In genomic region chr5:43019293-43019614, GRCh38 we compare ENCODE assay signal across 8 cellular contexts. TPM values are rescaled to one million over a fixed set of nuclear protein-coding genes. Genes with fewer than 3 reads are reported as not detected.
A peak's percentile ranks its signal among the peaks of the same experiment; 100 is the strongest.
DNase-seq lines count a peak whose midpoint lies in the region; ATAC-seq and TF ChIP-seq lines count a peak whose summit lies in the region.

No MANE protein-coding gene starts in this region.

- peak overlapping the region in 2 of 3 donors; percentile 46 to 48 for H3K4me3 ChIP-seq in liver (ENCODE audit: low read depth in 1 of 3, low read length in 3 of 3)
- H3K4me3 ChIP-seq in tibial nerve = peak overlapping the region; percentile 60 to 75 (median 66)

- intact Hi-C loops in activated naive CD4-positive, alpha-beta T cell treated with anti-CD3 and anti-CD28 coated beads for 36 hours (cut with micrococcal nuclease) = loop anchor here (1.0 to 5.0 kb wide), 2 partner anchors 21 to 538 kb away; partner anchors contain the start of genes ANXA2R and PAIP1

- peaks cover 39% of the 10 kb centered on the region for H3K4me1 Mint-ChIP-seq in activated naive CD4-positive, alpha-beta T cell treated with anti-CD3 and anti-CD28 coated beads for 36 hours (ENCODE audit: low read depth)
- H3K4me1 Mint-ChIP-seq in activated naive CD8-positive, alpha-beta T cell treated with anti-CD3 and anti-CD28 coated beads, Interleukin-2, amount 50 U/mL, for 24 hours = peaks cover 41% of the 10 kb centered on the region

- CTCF ChIA-PET in activated naive CD4-positive, alpha-beta T cell treated with anti-CD3 and anti-CD28 coated beads for 36 hours (lab: Charles Lee) = interaction anchor here (0.8 to 9.9 kb wide), 15 partner anchors 10 to 111 kb away, joined by 3 to 144 read pairs (median 11); partner anchors contain the start of genes ANXA2R and ZNF131

- 15% methylated on average over 6 of the region's 6 CpGs for WGBS in liver
- WGBS in tibial nerve, 2 donors = 35 to 37% methylated on average over 6 of the region's 6 CpGs

- no peak for ATAC-seq in activated naive CD8-positive, alpha-beta T cell treated with anti-CD3 and anti-CD28 coated beads, Interleukin-2, amount 50 U/mL, for 24 hours
- no peak for ATAC-seq in GM21717 (IDR thresholded peaks at IDR 0.05; ENCODE audit: unreplicated experiment)

- TF ChIP-seq CTCF in liver (IDR thresholded peaks at IDR 0.05; ENCODE audit: low read depth, low read length, missing input control) = no peak
- TF ChIP-seq CTCF in tibial nerve (IDR thresholded peaks at IDR 0.05) = no peak

- no peaks in the 10 kb centered on the region for H3K27me3 Mint-ChIP-seq in activated naive CD4-positive, alpha-beta T cell treated with anti-CD3 and anti-CD28 coated beads for 36 hours (ENCODE audit: low read depth)
- H3K27me3 Mint-ChIP-seq in activated naive CD8-positive, alpha-beta T cell treated with anti-CD3 and anti-CD28 coated beads, Interleukin-2, amount 50 U/mL, for 24 hours = no peaks in the 10 kb centered on the region

- H3K27ac ChIP-seq in liver (ENCODE audit: low read depth in 1 of 2, low read length in 2 of 2) (peak overlapping the region; percentile 58 to 75), tibial nerve (peak overlapping the region; percentile 95 to 99 (median 96))

- peaks cover 0 to 16% (median 9%) of the 10 kb centered on the region in 4 donors for H3K27me3 ChIP-seq in liver (ENCODE audit: control insufficient read depth in 4 of 4, insufficient read depth in 4 of 4, low read length in 3 of 4)
- H3K27me3 ChIP-seq in tibial nerve = peaks cover 0 to 3% of the 10 kb centered on the region in 2 donors

- H3K4me1 ChIP-seq in liver (ENCODE audit: control insufficient read depth in 4 of 4, insufficient read depth in 4 of 4, low read length in 3 of 4) (peaks cover 0 to 15% (median 5%) of the 10 kb centered on the region in 4 donors), tibial nerve (peaks cover 0 to 22% (median 11%) of the 10 kb centered on the region in 4 donors)

- TF ChIP-seq POLR2A in tibial nerve (IDR thresholded peaks at IDR 0.05) = no peak

- no peaks in the 10 kb centered on the region for H3K9me3 Mint-ChIP-seq in activated naive CD4-positive, alpha-beta T cell treated with anti-CD3 and anti-CD28 coated beads for 36 hours
- H3K9me3 Mint-ChIP-seq in activated naive CD8-positive, alpha-beta T cell treated with anti-CD3 and anti-CD28 coated beads, Interleukin-2, amount 50 U/mL, for 24 hours = no peaks in the 10 kb centered on the region

- no peaks in the 10 kb centered on the region for H3K36me3 Mint-ChIP-seq in activated naive CD4-positive, alpha-beta T cell treated with anti-CD3 and anti-CD28 coated beads for 36 hours (ENCODE audit: low read depth)
- no peaks in the 10 kb centered on the region for H3K36me3 Mint-ChIP-seq in activated naive CD8-positive, alpha-beta T cell treated with anti-CD3 and anti-CD28 coated beads, Interleukin-2, amount 50 U/mL, for 24 hours (ENCODE audit: low read depth)

- no peak for TF ChIP-seq EP300 in tibial nerve (IDR thresholded peaks at IDR 0.05)

- H3K36me3 ChIP-seq in liver (ENCODE audit: control insufficient read depth in 4 of 4, insufficient read depth in 3 of 4, low read depth in 1 of 4, low read length in 3 of 4) (no peaks in the 10 kb centered on the region), tibial nerve (no peaks in the 10 kb centered on the region)

- no peak for DNase-seq in activated naive CD4-positive, alpha-beta T cell treated with anti-CD3 and anti-CD28 coated beads for 36 hours
- no peak for DNase-seq in activated naive CD4-positive, alpha-beta T cell treated with anti-CD3 and anti-CD28 coated beads, Interleukin-2, amount 50 U/mL, for 16 hours
- no peak for DNase-seq in activated naive CD8-positive, alpha-beta T cell treated with anti-CD3 and anti-CD28 coated beads, Interleukin-2, amount 50 U/mL, for 24 hours
- DNase-seq in tibial nerve (ENCODE audit: low spot score in 2 of 2) (no peak), NCI-H748 treated with DMSO at 0.1 percent for 48 hours (lab: John Stamatoyannopoulos, UW) (no peak), NCI-H69 (lab: John Stamatoyannopoulos, UW) (no peak)

- TF ChIP-seq RAD21 in liver (IDR thresholded peaks at IDR 0.05) = no peak

- peak overlapping the region; percentile 97 for H3K4me3 Mint-ChIP-seq in activated naive CD4-positive, alpha-beta T cell treated with anti-CD3 and anti-CD28 coated beads for 36 hours
- peak overlapping the region; percentile 91 for H3K4me3 Mint-ChIP-seq in activated naive CD8-positive, alpha-beta T cell treated with anti-CD3 and anti-CD28 coated beads, Interleukin-2, amount 50 U/mL, for 24 hours

- H3K9ac ChIP-seq in liver (ENCODE audit: low read depth in 1 of 2, low read length in 2 of 2) = peak overlapping the region in 1 of 2 donors; percentile 57

- H3K9me3 ChIP-seq in liver (ENCODE audit: control insufficient read depth in 4 of 4, low read length in 3 of 4) (peaks cover 0 to 9% (median 3%) of the 10 kb centered on the region in 4 donors), tibial nerve (no peaks in the 10 kb centered on the region)

- H3K27ac Mint-ChIP-seq in activated naive CD4-positive, alpha-beta T cell treated with anti-CD3 and anti-CD28 coated beads for 36 hours = peak overlapping the region; percentile 99
- H3K27ac Mint-ChIP-seq in activated naive CD8-positive, alpha-beta T cell treated with anti-CD3 and anti-CD28 coated beads, Interleukin-2, amount 50 U/mL, for 24 hours = peak overlapping the region; percentile 98

TF ChIP-seq in liver, 16 proteins besides CTCF, POLR2A, EP300 and RAD21:
- TF ChIP-seq NR2F2 (IDR thresholded peaks at IDR 0.05) = no peak
- no peak for TF ChIP-seq ZBTB33 (IDR thresholded peaks at IDR 0.05)
- no peak for TF ChIP-seq HNF4A (conservative IDR thresholded peaks at IDR 0.05)
- TF ChIP-seq FOXA2 (IDR thresholded peaks at IDR 0.05) = no peak
- TF ChIP-seq YY1 (IDR thresholded peaks at IDR 0.05) = no peak
- no peak for TF ChIP-seq ATF3 (IDR thresholded peaks at IDR 0.05)
- no peak for TF ChIP-seq FOXA1 (IDR thresholded peaks at IDR 0.05)
- TF ChIP-seq JUND (IDR thresholded peaks at IDR 0.05) = no peak
- no peak for TF ChIP-seq RXRA (IDR thresholded peaks at IDR 0.05)
- TF ChIP-seq MAX (IDR thresholded peaks at IDR 0.05) = no peak
- no peak for TF ChIP-seq SP1 (IDR thresholded peaks at IDR 0.05)
- no peak for TF ChIP-seq HNF4G (IDR thresholded peaks at IDR 0.05)
- TF ChIP-seq EGR1 (IDR thresholded peaks at IDR 0.05; ENCODE audit: low read depth in 2 of 2) = no peak

RNA-seq across cellular contexts. Expression of gene ANXA2R, which starts 20.9 kb away (rescaled TPM):
- 1 to 10 TPM; 6.0 to 6.5 TPM for total RNA-seq in activated naive CD4-positive, alpha-beta T cell treated with anti-CD3 and anti-CD28 coated beads for 36 hours
- total RNA-seq in liver (1 to 10 TPM in 1 of 2 donors, under 1 TPM in 1; 0.84 to 2.0 TPM), tibial nerve (1 to 10 TPM; 5.4 to 9.0 (median 8.1) TPM)
- polyA plus RNA-seq in liver = under 1 TPM; 0.49 to 0.58 TPM
